In genomic region chrX:53656845-53657244, GRCh38 we compare ENCODE assay signal across 27 cellular contexts.
"Had no signal": no experiment of that assay in that cellular context is flagged by ENCODE, and none has a peak within 500 bp of the region (broad histone marks: within the 10 kb centered on the region; RNA-seq: fewer than 3 reads in every experiment).

No MANE protein-coding gene starts in this region.

- H3K9me3 Mint-ChIP-seq: naive thymus-derived CD8-positive, alpha-beta T cell; nephron; stimulated activated effector memory CD8-positive, alpha-beta T cell treated with anti-CD3 and anti-CD28 coated beads, Interleukin-12 subunit alpha, Interleukin-12 subunit beta, amount 100 ng/mL, for 72 hours; stimulated activated naive CD8-positive, alpha-beta T cell treated with anti-CD3 and anti-CD28 coated beads, Interleukin-15, Interleukin-2, amounts not matched to agents 100 ng/mL and 50 ng/mL, for 24 hours had no signal

- H3K4me3 Mint-ChIP-seq: nephron; neural crest cell; stimulated activated effector memory CD8-positive, alpha-beta T cell treated with anti-CD3 and anti-CD28 coated beads, Interleukin-12 subunit alpha, Interleukin-12 subunit beta, amount 100 ng/mL, for 72 hours; stimulated activated naive CD8-positive, alpha-beta T cell treated with anti-CD3 and anti-CD28 coated beads, Interleukin-15, Interleukin-2, amounts not matched to agents 100 ng/mL and 50 ng/mL, for 24 hours had no signal

- H3K36me3 ChIP-seq: prostate gland, suprapubic skin, thoracic aorta had no signal

- FAIRE-seq: keratinocyte, urothelium cell line had no signal

- H3K4me1 Mint-ChIP-seq: nephron, neural crest cell had no signal

- H3K27me3 ChIP-seq: suprapubic skin, tibial artery, upper lobe of right lung had no signal

- H3K27me3 Mint-ChIP-seq: naive thymus-derived CD8-positive, alpha-beta T cell; stimulated activated naive CD8-positive, alpha-beta T cell treated with anti-CD3 and anti-CD28 coated beads, Interleukin-15, Interleukin-2, amounts not matched to agents 100 ng/mL and 50 ng/mL, for 24 hours had no signal

- H3K27ac ChIP-seq: left ventricle myocardium inferior, prostate gland, skin epidermis, suprapubic skin, thoracic aorta, tibial artery, upper lobe of right lung had no signal

- H3K4me1 ChIP-seq: prostate gland, suprapubic skin, upper lobe of right lung had no signal

- H3K27ac Mint-ChIP-seq: nephron; stimulated activated effector memory CD8-positive, alpha-beta T cell treated with anti-CD3 and anti-CD28 coated beads, Interleukin-12 subunit alpha, Interleukin-12 subunit beta, amount 100 ng/mL, for 72 hours; stimulated activated naive CD8-positive, alpha-beta T cell treated with anti-CD3 and anti-CD28 coated beads, Interleukin-15, Interleukin-2, amounts not matched to agents 100 ng/mL and 50 ng/mL, for 24 hours had no signal

- H3K9me3 ChIP-seq: left ventricle myocardium inferior, prostate gland, suprapubic skin, thoracic aorta, tibial artery, upper lobe of right lung had no signal

- DNase-seq: hippocampal formation; left ventricle myocardium inferior; midbrain; naive thymus-derived CD8-positive, alpha-beta T cell; nucleus accumbens; retina; right cardiac atrium; stimulated activated CD4-positive, alpha-beta T cell treated with anti-CD3 and anti-CD28 coated beads, Interleukin-12 subunit alpha, Interleukin-12 subunit beta, amount 100 ng/mL, for 4 hours; stimulated activated CD4-positive, alpha-beta T cell treated with anti-CD3 and anti-CD28 coated beads, Interleukin-15, amount 100 ng/mL, for 24 hours; stimulated activated CD4-positive, alpha-beta T cell treated with anti-CD3 and anti-CD28 coated beads, Interleukin-2, amount 100 ng/mL, for 24 hours; stimulated activated CD4-positive, alpha-beta T cell treated with anti-CD3 and anti-CD28 coated beads, Interleukin-4, amount 100 ng/mL, for 24 hours; stimulated activated naive CD4-positive, alpha-beta T cell; tibial artery; trophoblast cell; upper lobe of right lung had no signal

- ATAC-seq: naive thymus-derived CD8-positive, alpha-beta T cell; right cardiac atrium; sciatic nerve; stimulated activated effector memory CD8-positive, alpha-beta T cell treated with anti-CD3 and anti-CD28 coated beads, Interleukin-12 subunit alpha, Interleukin-12 subunit beta, amount 100 ng/mL, for 72 hours; upper lobe of right lung had no signal

- H3K4me3 ChIP-seq: left ventricle myocardium inferior, lung, prostate gland, skin epidermis, suprapubic skin, thoracic aorta, tibial artery, upper lobe of right lung had no signal
